ENCODE assay signal across 27 cellular contexts in the genomic region with DNA sequence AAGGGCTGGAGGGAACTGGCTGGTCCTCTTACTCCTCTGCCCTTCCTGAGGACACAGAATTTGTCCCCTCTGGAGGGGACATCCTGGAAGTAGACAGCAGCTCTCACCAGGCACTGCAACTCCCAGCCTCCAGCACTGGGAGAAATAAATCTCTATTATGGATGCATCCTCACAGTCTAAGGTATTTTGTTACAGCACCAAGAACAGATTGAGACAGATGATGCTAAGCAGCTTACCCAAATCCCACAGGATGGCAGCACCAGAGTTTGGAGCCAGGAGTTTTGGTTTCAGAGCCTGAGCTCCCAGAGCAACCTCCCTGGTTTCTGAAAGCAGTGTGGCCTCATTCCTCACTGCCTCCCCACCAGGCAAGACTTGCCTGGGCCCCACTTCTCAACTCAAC.
"Had no signal": no experiment of that assay in that cellular context is flagged by ENCODE, and none has a peak within 500 bp of the region (broad histone marks: within the 10 kb centered on the region; RNA-seq: fewer than 3 reads in every experiment).

No MANE protein-coding gene starts in this region.

- DNase-seq: activated CD4-positive, alpha-beta memory T cell treated with anti-CD3 and anti-CD28 coated beads for 36 hours; activated CD4-positive, alpha-beta T cell treated with anti-CD3 and anti-CD28 coated beads for 36 hours; activated CD4-positive, alpha-beta T cell treated with anti-CD3 and anti-CD28 coated beads, Interleukin-2, amount 10 ng/mL, durations not matched to agents 24 days and 14 days; activated CD4-positive, CD25-positive, alpha-beta regulatory T cell; activated CD4-positive, CD25-positive, alpha-beta regulatory T cell treated with anti-CD3 and anti-CD28 coated beads, Interleukin-2, amount 50 U/mL, for 72 hours; activated CD8-positive, alpha-beta memory T cell treated with anti-CD3 and anti-CD28 coated beads, Interleukin-2, amount 10 ng/mL, durations not matched to agents 7 days and 5 days; activated CD8-positive, alpha-beta memory T cell treated with anti-CD3 and anti-CD28 coated beads, Interleukin-2, amount 50 U/mL, for 4 hours; activated CD8-positive, alpha-beta T cell treated with anti-CD3 and anti-CD28 coated beads, Interleukin-2, amount 10 ng/mL, durations not matched to agents 7 days and 5 days; activated effector memory CD4-positive, alpha-beta T cell treated with anti-CD3 and anti-CD28 coated beads, Interleukin-2, amount 50 U/mL, for 16 hours; activated naive CD4-positive, alpha-beta T cell treated with anti-CD3 and anti-CD28 coated beads for 36 hours; activated naive CD8-positive, alpha-beta T cell treated with anti-CD3 and anti-CD28 coated beads, Interleukin-2, amount 10 ng/mL, durations not matched to agents 7 days and 5 days; activated T-cell treated with anti-CD3 and anti-CD28 coated beads, Interleukin-2, amount 50 U/mL, for 1 hour; activated T-cell treated with anti-CD3 and anti-CD28 coated beads, Interleukin-2, amount 50 U/mL, for 48 hours; central memory CD4-positive, alpha-beta T cell; cerebellar nuclear complex; colonic mucosa; effector CD8-positive, alpha-beta T cell; esophagus squamous epithelium; foreskin melanocyte; T-helper 1 cell; T-helper 17 cell; T1000 had no signal

- H3K27ac ChIP-seq: ascending aorta, breast epithelium, cardiac muscle cell, colonic mucosa, epithelial cell of prostate, esophagus squamous epithelium, gastroesophageal sphincter had no signal

- H3K4me1 ChIP-seq: ascending aorta, breast epithelium, colonic mucosa, esophagus squamous epithelium, gastroesophageal sphincter had no signal

- H3K9me3 ChIP-seq: colonic mucosa had no signal

- H3K4me3 ChIP-seq: ascending aorta, breast epithelium, cardiac muscle cell, colonic mucosa, esophagus squamous epithelium, gastroesophageal sphincter had no signal

- H3K36me3 ChIP-seq: ascending aorta, breast epithelium, cardiac muscle cell, colonic mucosa, esophagus squamous epithelium, gastroesophageal sphincter had no signal

- H3K27me3 ChIP-seq: ascending aorta, cardiac muscle cell, colonic mucosa had no signal
